In the genomic region with DNA sequence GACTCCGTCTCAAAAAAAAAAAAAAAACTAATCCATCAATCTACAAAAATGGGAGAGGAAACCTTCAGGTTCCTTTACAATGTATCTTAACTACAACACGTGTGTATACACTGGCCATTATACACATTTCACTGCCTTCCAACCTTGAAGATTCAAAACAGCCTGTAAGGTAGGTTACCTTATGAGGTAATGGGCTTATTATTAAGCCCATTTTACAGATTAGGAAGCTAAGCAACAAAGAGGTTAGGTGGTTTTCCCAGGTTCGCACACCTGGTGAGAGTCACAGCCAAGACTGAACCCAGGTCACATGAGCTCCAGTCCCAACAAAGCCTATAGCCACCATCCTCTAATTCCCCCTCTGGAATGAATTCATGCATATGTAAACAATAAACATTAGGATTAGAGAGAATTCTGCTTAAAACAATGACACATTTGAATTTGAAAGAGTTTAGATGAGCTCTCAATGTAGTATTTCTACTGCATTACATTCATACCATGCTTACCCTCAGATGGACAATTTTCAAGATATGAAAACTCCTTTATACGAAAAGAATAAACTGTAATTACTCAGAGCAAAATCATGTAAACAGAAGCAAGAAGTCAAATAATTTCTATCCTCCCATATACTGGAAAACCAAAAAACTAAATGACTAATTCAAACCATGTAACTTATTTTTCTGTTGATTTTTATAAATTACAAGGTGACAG, we compare ENCODE assay signal across 23 cellular contexts. TPM values are rescaled to one million over a fixed set of nuclear protein-coding genes. Genes with fewer than 3 reads are reported as not detected.
A peak's percentile ranks its signal among the peaks of the same experiment; 100 is the strongest.
DNase-seq lines count a peak whose midpoint lies in the region; TF ChIP-seq lines count a peak whose summit lies in the region.
"Had no signal": no experiment of that assay in that cellular context is flagged by ENCODE, and none has a peak within 500 bp of the region (broad histone marks: within the 10 kb centered on the region; RNA-seq: fewer than 3 reads in every experiment).

No MANE protein-coding gene starts in this region.

- DNase-seq in AG08395 (ENCODE audit: low spot score) (peak; percentile 11), GM04503 (ENCODE audit: low read depth) (peak; percentile 27), M059J (ENCODE audit: low read depth) (peak; percentile 20), cortex of kidney (lab: John Stamatoyannopoulos, UW) (no peak), Peyer's patch (no peak)
- no peak for DNase-seq in activated naive CD4-positive, alpha-beta T cell treated with anti-CD3 and anti-CD28 coated beads, Interleukin-2, amount 10 ng/mL, durations not matched to agents 7 days and 5 days
- DNase-seq: AML-193; C1 segment of cervical spinal cord; Calu3; CD8-positive, alpha-beta T cell; DMS153; GDM1; KG1; NCI-H1105; NCI-H146; NCI-H2029; NCI-H226; NCI-H524; NCI-H774; NK-92 treated with Interleukin-12 subunit alpha and Interleukin-12 subunit beta, amount 100 ng/mL, for 24 hours had no signal

- no peak overlapping the region for H3K9ac ChIP-seq in iPS-18a (ENCODE audit: low read length)

- no peak overlapping the region for H3K27ac Mint-ChIP-seq in activated naive CD4-positive, alpha-beta T cell treated with anti-CD3 and anti-CD28 coated beads, Interleukin-2, amount 10 ng/mL, durations not matched to agents 7 days and 5 days
- H3K27ac Mint-ChIP-seq: CD8-positive, alpha-beta T cell had no signal

- no peak overlapping the region for H3K4me3 ChIP-seq in iPS-18a (ENCODE audit: low read length)
- no peak overlapping the region for H3K4me3 ChIP-seq in Peyer's patch
- H3K4me3 ChIP-seq: A549 had no signal

- peaks cover 7% of the 10 kb centered on the region for H3K36me3 Mint-ChIP-seq in activated naive CD4-positive, alpha-beta T cell treated with anti-CD3 and anti-CD28 coated beads, Interleukin-2, amount 10 ng/mL, durations not matched to agents 7 days and 5 days

- no peak overlapping the region for H3K4me3 Mint-ChIP-seq in activated naive CD4-positive, alpha-beta T cell treated with anti-CD3 and anti-CD28 coated beads, Interleukin-2, amount 10 ng/mL, durations not matched to agents 7 days and 5 days
- H3K4me3 Mint-ChIP-seq: CD8-positive, alpha-beta T cell had no signal

- CTCF ChIA-PET in activated naive CD4-positive, alpha-beta T cell treated with anti-CD3 and anti-CD28 coated beads, Interleukin-2, amount 10 ng/mL, durations not matched to agents 7 days and 5 days (lab: Charles Lee), result no interaction called here

- H3K4me1 Mint-ChIP-seq in activated naive CD4-positive, alpha-beta T cell treated with anti-CD3 and anti-CD28 coated beads, Interleukin-2, amount 10 ng/mL, durations not matched to agents 7 days and 5 days, result no peaks in the 10 kb centered on the region

- H3K27me3 ChIP-seq in iPS-18a (ENCODE audit: control insufficient read depth, insufficient read depth, low read length) (no peaks in the 10 kb centered on the region), Peyer's patch (no peaks in the 10 kb centered on the region)

- H3K27me3 Mint-ChIP-seq in activated naive CD4-positive, alpha-beta T cell treated with anti-CD3 and anti-CD28 coated beads, Interleukin-2, amount 10 ng/mL, durations not matched to agents 7 days and 5 days, result no peaks in the 10 kb centered on the region

- no peak for TF ChIP-seq CTCF in Peyer's patch (IDR thresholded peaks at IDR 0.05)

- H3K27ac ChIP-seq in iPS-18a (ENCODE audit: low read length), result peak overlapping the region; percentile 30
- H3K27ac ChIP-seq in Peyer's patch, result no peak overlapping the region
- H3K27ac ChIP-seq: A549, HL-60 had no signal

- H3K36me3 ChIP-seq in iPS-18a (ENCODE audit: control insufficient read depth, low read depth, low read length) (peaks cover 4% of the 10 kb centered on the region), Peyer's patch (peaks cover 0 to 4% (median 0%) of the 10 kb centered on the region in 3 donors)

- H3K9me3 Mint-ChIP-seq in activated naive CD4-positive, alpha-beta T cell treated with anti-CD3 and anti-CD28 coated beads, Interleukin-2, amount 10 ng/mL, durations not matched to agents 7 days and 5 days, result no peaks in the 10 kb centered on the region
- H3K9me3 Mint-ChIP-seq: CD8-positive, alpha-beta T cell had no signal

- no peaks in the 10 kb centered on the region for H3K9me3 ChIP-seq in iPS-18a (ENCODE audit: control insufficient read depth, low read depth, low read length)
- no peaks in the 10 kb centered on the region for H3K9me3 ChIP-seq in Peyer's patch
- H3K9me3 ChIP-seq: A549 had no signal

- TF ChIP-seq POLR2A in Peyer's patch (IDR thresholded peaks at IDR 0.05), result no peak

- peaks cover 11% of the 10 kb centered on the region for H3K4me1 ChIP-seq in iPS-18a (ENCODE audit: control insufficient read depth, low read depth, low read length)
- H3K4me1 ChIP-seq in Peyer's patch, result peaks cover 0 to 23% (median 4%) of the 10 kb centered on the region in 4 donors

RNA-seq across cellular contexts. Expression of a gene that starts 54.8 kb away (rescaled TPM):
- total RNA-seq in M059J (2014; rRNA removed; shearing (Covaris generic)), result 32.2 and 57.2 TPM in 2 replicates
- 100 to 1,000 TPM in 1 of 4 donors, 10 to 100 TPM in 3; 56.6 to 131 (median 70.8) TPM for total RNA-seq in Peyer's patch

Comparison
In these comparisons a context has a peak if more than half of its experiments do, and no peak if none do; other contexts are left out.
1. DNase-seq: peak in AG08395 (single experiment), GM04503 (single experiment) and M059J (single experiment); none in activated naive CD4-positive, alpha-beta T cell treated with anti-CD3 and anti-CD28 coated beads, Interleukin-2, amount 10 ng/mL, durations not matched to agents 7 days and 5 days (single experiment), cortex of kidney (single experiment) and Peyer's patch (0 of 3).